Comparison of ENCODE assay signal across 8 cellular contexts in the genomic region with DNA sequence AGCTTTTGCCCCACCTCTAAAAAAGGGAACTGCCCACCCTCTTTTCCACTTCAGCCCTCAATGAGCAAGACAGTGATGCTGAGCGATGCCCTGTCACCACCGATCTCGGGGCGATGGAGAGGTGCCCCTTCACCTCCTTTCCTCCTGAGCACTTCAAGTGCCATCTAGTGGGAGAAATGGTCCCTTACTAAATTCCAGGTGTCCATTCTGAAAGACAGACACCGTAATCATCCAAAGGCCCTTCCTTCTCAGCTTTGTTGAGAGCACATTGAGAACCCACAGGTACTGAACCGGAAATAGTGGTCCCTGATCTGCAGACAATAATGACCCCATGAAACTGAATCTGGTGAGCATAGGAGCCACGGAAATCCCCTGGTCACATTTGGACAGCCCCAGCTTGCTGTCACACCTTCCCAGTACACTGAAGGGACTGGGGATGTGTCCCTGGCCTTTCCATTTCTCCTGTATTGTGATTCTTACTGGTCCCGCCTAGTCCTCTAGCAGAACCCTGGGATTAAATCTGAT. TPM values are rescaled to one million over a fixed set of nuclear protein-coding genes. Genes with fewer than 3 reads are reported as not detected.
DNase-seq lines count a peak whose midpoint lies in the region; ATAC-seq and TF ChIP-seq lines count a peak whose summit lies in the region.

No MANE protein-coding gene starts in this region.

- H4K20me1 ChIP-seq in hepatocyte (ENCODE audit: insufficient read depth, poor library complexity, severe bottlenecking) = no peaks in the 10 kb centered on the region

- DNase-seq in COR-L47 (lab: John Stamatoyannopoulos, UW) (peak; percentile 26), NCI-H510A treated with DMSO at 0.1 percent for 48 hours (lab: John Stamatoyannopoulos, UW) (peak; percentile 54), hepatocyte (ENCODE audit: low spot score) (peak; percentile 31), NCI-H524 treated with DMSO at 0.1 percent for 48 hours (lab: John Stamatoyannopoulos, UW) (no peak)
- DNase-seq in activated naive CD4-positive, alpha-beta T cell treated with anti-CD3 and anti-CD28 coated beads for 36 hours = peak; percentile 59
- DNase-seq in stimulated activated CD8-positive, alpha-beta memory T cell treated with anti-CD3 and anti-CD28 coated beads, Interleukin-7, amount 100 ng/mL, for 4 hours (ENCODE audit: low read depth in 2 of 2) = peak; percentile 15 to 21

- 81% methylated on average over 8 of the region's 8 CpGs for WGBS in hepatocyte (ENCODE audit: low lambda C conversion rate, missing lambda C conversion rate)

- no peak overlapping the region for H3K4me2 ChIP-seq in hepatocyte

- TF ChIP-seq CTCF in hepatocyte (IDR thresholded peaks at IDR 0.05; ENCODE audit: poor library complexity) = peak; percentile 53

- H3K4me3 Mint-ChIP-seq in activated naive CD4-positive, alpha-beta T cell treated with anti-CD3 and anti-CD28 coated beads for 36 hours = no peak overlapping the region

- H3K79me2 ChIP-seq in hepatocyte = no peaks in the 10 kb centered on the region

- no peaks in the 10 kb centered on the region for H3K9me3 ChIP-seq in hepatocyte (ENCODE audit: low read depth)

- H3K36me3 Mint-ChIP-seq in activated naive CD4-positive, alpha-beta T cell treated with anti-CD3 and anti-CD28 coated beads for 36 hours (ENCODE audit: low read depth) = peaks cover 2% of the 10 kb centered on the region

- H3K9me3 Mint-ChIP-seq in activated naive CD4-positive, alpha-beta T cell treated with anti-CD3 and anti-CD28 coated beads for 36 hours = no peaks in the 10 kb centered on the region

- peaks cover 38% of the 10 kb centered on the region for H3K4me1 Mint-ChIP-seq in activated naive CD4-positive, alpha-beta T cell treated with anti-CD3 and anti-CD28 coated beads for 36 hours (ENCODE audit: low read depth)

- H3K36me3 ChIP-seq in hepatocyte (replicated peaks; ENCODE audit: insufficient read depth, low read depth) = no peaks in the 10 kb centered on the region

- no peak overlapping the region for H2AFZ ChIP-seq in hepatocyte

- H3K9me2 ChIP-seq in hepatocyte (replicated peaks; ENCODE audit: insufficient read depth) = no peaks in the 10 kb centered on the region

- H3K4me3 ChIP-seq in hepatocyte = no peak overlapping the region

- no peaks in the 10 kb centered on the region for H3K27me3 Mint-ChIP-seq in activated naive CD4-positive, alpha-beta T cell treated with anti-CD3 and anti-CD28 coated beads for 36 hours (ENCODE audit: low read depth)

- no peaks in the 10 kb centered on the region for H3K4me1 ChIP-seq in hepatocyte (ENCODE audit: insufficient read depth)

- intact Hi-C loops in activated naive CD4-positive, alpha-beta T cell treated with anti-CD3 and anti-CD28 coated beads for 36 hours (cut with micrococcal nuclease) = loop anchor here (1.0 to 10.0 kb wide), 5 partner anchors 26 to 767 kb away; no protein-coding TSS in a partner anchor

- no peak overlapping the region for H3K27ac Mint-ChIP-seq in activated naive CD4-positive, alpha-beta T cell treated with anti-CD3 and anti-CD28 coated beads for 36 hours

- H3K27ac ChIP-seq in hepatocyte = no peak overlapping the region

- ATAC-seq in GM19023 (IDR thresholded peaks at IDR 0.05; ENCODE audit: unreplicated experiment) = peak; percentile 80
- peak; percentile 87 for ATAC-seq in HG03045 (IDR thresholded peaks at IDR 0.05; ENCODE audit: unreplicated experiment)

- CTCF ChIA-PET in activated naive CD4-positive, alpha-beta T cell treated with anti-CD3 and anti-CD28 coated beads for 36 hours (lab: Charles Lee) = interaction anchor here (1.0 to 3.7 kb wide), 14 partner anchors 10 to 497 kb away, joined by 3 to 23 read pairs (median 5); a partner anchor contains a TSS

- H3K27me3 ChIP-seq in hepatocyte = no peaks in the 10 kb centered on the region

RNA-seq across cellular contexts. Expression of a gene that starts 38.5 kb away (rescaled TPM):
- total RNA-seq in activated naive CD4-positive, alpha-beta T cell treated with anti-CD3 and anti-CD28 coated beads for 36 hours = 10 to 100 TPM in 1 of 2 experiments, 1 to 10 TPM in 1; 8.7 to 10.0 TPM
- total RNA-seq in hepatocyte = 12.9 and 13.4 TPM in 2 replicates
- 6.9 and 12.7 TPM in 2 replicates for polyA plus RNA-seq in hepatocyte

RNA-seq across cellular contexts. Expression of a gene that starts 54.6 kb away (rescaled TPM):
- total RNA-seq in activated naive CD4-positive, alpha-beta T cell treated with anti-CD3 and anti-CD28 coated beads for 36 hours = 10 to 100 TPM; 39.7 to 40.0 TPM
- 4.2 and 5.6 TPM in 2 replicates for total RNA-seq in hepatocyte
- 4.9 and 7.0 TPM in 2 replicates for polyA plus RNA-seq in hepatocyte
